8 cellular contexts compared by ENCODE assay signal in genomic region chr14:20684662-20685456, GRCh38. TPM values are rescaled to one million over a fixed set of nuclear protein-coding genes. Genes with fewer than 3 reads are reported as not detected.
DNase-seq lines count a peak whose midpoint lies in the region; ATAC-seq, FAIRE-seq and TF ChIP-seq lines count a peak whose summit lies in the region.

No MANE protein-coding gene starts in this region.

- no peaks in the 10 kb centered on the region for H3K79me2 ChIP-seq in K562 (ENCODE audit: control insufficient read depth, insufficient read depth, low read length)

- no peak overlapping the region for H3K27ac ChIP-seq in HL-60 (replicated peaks)
- no peak overlapping the region; the same call in 2 of the 3 replicates for H3K27ac ChIP-seq in K562 (ENCODE audit: extremely low read depth, low read depth, low read length)
- peak overlapping the region; percentile 99 to 100 for H3K27ac ChIP-seq in left lung
- H3K27ac ChIP-seq in tibial artery, result peak overlapping the region; percentile 99

- H3K9me3 ChIP-seq in K562 (replicated peaks; ENCODE audit: control insufficient read depth, insufficient read depth, low read depth, low read length) (no peaks in the 10 kb centered on the region), left lung (no peaks in the 10 kb centered on the region), tibial artery (no peaks in the 10 kb centered on the region)

- H3K36me3 ChIP-seq in K562 (ENCODE audit: control insufficient read depth, insufficient read depth, low read length), result no peaks in the 10 kb centered on the region
- no peaks in the 10 kb centered on the region for H3K36me3 ChIP-seq in left lung
- H3K36me3 ChIP-seq in tibial artery, result peaks cover 0 to 4% (median 0%) of the 10 kb centered on the region in 3 donors

- in situ Hi-C loops in K562 (cut with MboI), result loop anchor here (5.0 kb wide), 1 partner anchor 53 kb away; no protein-coding TSS in a partner anchor

- no peaks in the 10 kb centered on the region for H3K27me3 ChIP-seq in HL-60 (ENCODE audit: insufficient read depth, poor library complexity, severe bottlenecking)
- H3K27me3 ChIP-seq in K562 (ENCODE audit: control insufficient read depth in 2 of 2, insufficient read depth in 2 of 2, low read length in 2 of 2), result no peaks in the 10 kb centered on the region
- no peaks in the 10 kb centered on the region for H3K27me3 ChIP-seq in left lung
- H3K27me3 ChIP-seq in tibial artery, result no peaks in the 10 kb centered on the region

- POLR2A ChIA-PET in K562 (lab: Yijun Ruan, JAX), result interaction anchor here (0.6 kb wide), 2 partner anchors 64 to 316 kb away, joined by 3 read pairs; no protein-coding TSS in a partner anchor

- no peak for TF ChIP-seq EP300 in K562 (IDR thresholded peaks at IDR 0.05; ENCODE audit: low read length)

- no peak for FAIRE-seq in K562 (lab: Jason Lieb, UNC)

- TF ChIP-seq POLR2A in K562 (conservative IDR thresholded peaks at IDR 0.05) (no peak), GM18505 (IDR thresholded peaks at IDR 0.05; ENCODE audit: borderline replicate concordance, extremely low read depth, insufficient read depth, insufficient read length) (no peak)

- ATAC-seq in K562, result no peak
- ATAC-seq in left lung, result peak; percentile 2
- ATAC-seq in GM18505 (IDR thresholded peaks at IDR 0.05; ENCODE audit: unreplicated experiment), result no peak

- intact Hi-C loops in K562 (cut with micrococcal nuclease) (loop anchor here (1.0 to 5.0 kb wide), 2 partner anchors 72 to 343 kb away; partner anchors contain the start of gene PARP2), left lung (cut with DNase I) (loop anchor here (5.0 kb wide), 1 partner anchor 73 kb away; no protein-coding TSS in a partner anchor), tibial artery (cut with DNase I; ENCODE audit: low total_unique reads) (loop anchor here (2.0 to 10.0 kb wide), 8 partner anchors 58 to 752 kb away; partner anchors contain the start of genes PNP, TEP1 and TMEM253)

- BruUV-seq in K562 (replicated peaks; lab: Mats Ljungman, UMichigan), result no TSS peak

- TF ChIP-seq RAD21 in K562 (CRISPR knock-in tag; conservative IDR thresholded peaks at IDR 0.05 in 1 of 2, IDR thresholded peaks at IDR 0.05 in 1 of 2), result no peak

- peaks cover 9% of the 10 kb centered on the region; the same call in 1 of the 2 replicates for H4K20me1 ChIP-seq in K562 (replicated peaks; ENCODE audit: control insufficient read depth, insufficient read depth, low read length)

- H3K9me1 ChIP-seq in K562 (ENCODE audit: control insufficient read depth, insufficient read depth, low read length), result no peaks in the 10 kb centered on the region

- peak overlapping the region; percentile 94 for H3K4me2 ChIP-seq in K562 (ENCODE audit: insufficient read depth, low read length)

- peak overlapping the region; percentile 74 to 90; a peak in 3 of 4 replicates for H3K9ac ChIP-seq in K562 (ENCODE audit: insufficient read depth in 1 of 2, low read depth in 2 of 2, low read length in 2 of 2)

- H3K4me3 ChIP-seq in HL-60 (replicated peaks; ENCODE audit: insufficient read depth, low read length) (peak overlapping the region; percentile 93), K562 (peak overlapping the region; percentile 75), left lung (peak overlapping the region; percentile 67 to 77), tibial artery (peak overlapping the region; percentile 76 to 81)

- peaks cover 7 to 13% of the 10 kb centered on the region in 2 experiments; a peak in 3 of 5 replicates for H3K4me1 ChIP-seq in K562 (replicated peaks in 1 of 2; ENCODE audit: control insufficient read depth in 2 of 2, insufficient read depth in 2 of 2, low read length in 2 of 2)
- H3K4me1 ChIP-seq in left lung, result peaks cover 21 to 63% of the 10 kb centered on the region in 2 donors
- peaks cover 0 to 47% (median 25%) of the 10 kb centered on the region in 4 donors for H3K4me1 ChIP-seq in tibial artery

- 27% methylated on average over 19 of the region's 22 CpGs for WGBS in K562 (ENCODE audit: insufficient coverage, low coverage, missing lambda C conversion rate)

- CTCF ChIA-PET in K562 (lab: Yijun Ruan, JAX; ENCODE audit: low intra/inter-chr PET ratio), result interaction anchor here (0.7 kb wide), 1 partner anchor 411 kb away, joined by 3 read pairs; no protein-coding TSS in a partner anchor

- DNase-seq in AG08395 (ENCODE audit: low spot score) (peak; percentile 24), HL-60 (ENCODE audit: low read depth in 1 of 2, low spot score in 1 of 2) (peak in 1 of 2 experiments; percentile 10), K562 (ENCODE audit: extremely low read depth in 1 of 4, low spot score in 3 of 4) (peak in 1 of 4 experiments; percentile 19), left lung (peak; percentile 43 to 48), tibial artery (peak; percentile 71 to 76), NCI-H1436 (lab: John Stamatoyannopoulos, UW) (no peak), NCI-H2227 (lab: John Stamatoyannopoulos, UW; ENCODE audit: unreplicated experiment) (no peak)

- H2AFZ ChIP-seq in K562 (ENCODE audit: low read depth, low read length), result peak overlapping the region; percentile 91

- TF ChIP-seq CTCF in HL-60 (IDR thresholded peaks at IDR 0.05; ENCODE audit: insufficient read depth, low read length), result no peak
- no peak for TF ChIP-seq CTCF in K562 (IDR thresholded peaks at IDR 0.05 in 2 of 3, conservative IDR thresholded peaks at IDR 0.05 in 1 of 3; ENCODE audit: insufficient read depth in 2 of 3, low read depth in 1 of 3, low read length in 3 of 3)
- TF ChIP-seq CTCF in left lung (IDR thresholded peaks at IDR 0.05), result no peak
- TF ChIP-seq CTCF in tibial artery (IDR thresholded peaks at IDR 0.05), result no peak

TF ChIP-seq in K562, 482 proteins besides CTCF, POLR2A, EP300 and RAD21:
- TF ChIP-seq CEBPB (tag; IDR thresholded peaks at IDR 0.05), result peak; percentile 37; the same call in 1 of the 2 replicates
- no peak for TF ChIP-seq ZNF354B (CRISPR knock-in tag; IDR thresholded peaks at IDR 0.05)

RNA-seq across cellular contexts. Expression of gene RNASE4, which starts 0.5 kb away (rescaled TPM):
- total RNA-seq in K562 (2011; cell fraction: chromatin; rRNA removed; ENCODE audit: low replicate concordance), result not detected in 2 replicates
- total RNA-seq in K562 (2011; cell fraction: nucleolus; rRNA removed), result 0.13 TPM in 1 of 2 replicates, not detected in the other
- total RNA-seq in K562 (2011; cell fraction: nucleoplasm; rRNA removed), result 0.38 TPM in 1 of 2 replicates, not detected in the other
- 0.09 and 0.12 TPM in 2 replicates for total RNA-seq in K562 (2014; rRNA removed)
- 0.22 TPM in 1 of 2 replicates, not detected in the other for total RNA-seq in K562 (2014; rRNA removed; fragmentation: Illumina TruSeq; extraction: Trizol)
- total RNA-seq in K562 (2015; rRNA removed; fragmentation: Illumina TruSeq; extraction: Trizol), result not detected in 2 replicates
- total RNA-seq in K562 (2021), result 0.22 and 0.29 TPM in 2 replicates
- polyA plus RNA-seq in K562 (2011; rRNA removed), result 0.10 and 0.53 TPM in 2 replicates
- polyA plus RNA-seq in K562 (2011; cell fraction: cytosol; rRNA removed), result 0.12 and 0.46 TPM in 2 replicates
- polyA plus RNA-seq in K562 (2011; cell fraction: nucleus; rRNA removed), result 0.11 and 0.18 TPM in 2 replicates
- 0.14 and 0.64 TPM in 2 replicates for polyA plus RNA-seq in K562 (2012)
- 0.09 TPM in 1 of 2 replicates, not detected in the other for polyA plus RNA-seq in K562 (2014; fragmentation: Illumina TruSeq; extraction: Trizol)
- under 1 TPM; 0.13 to 0.14 TPM for polyA plus RNA-seq in K562 (2014; fragmentation: Nextera tagmentation; extraction: Ambion mirVana)
- not detected in 2 replicates for polyA plus RNA-seq in K562 (2014; rRNA removed)
- 0.39 TPM in 1 of 2 replicates, not detected in the other for polyA minus RNA-seq in K562 (2011; rRNA and poly(A)+ RNA removed)
- polyA minus RNA-seq in K562 (2011; cell fraction: cytosol; rRNA and poly(A)+ RNA removed), result not detected in 2 replicates
- polyA minus RNA-seq in K562 (2011; cell fraction: nucleus; rRNA and poly(A)+ RNA removed), result not detected in 2 replicates
- 10 to 100 TPM; 17.9 to 18.5 TPM for total RNA-seq in left lung

RNA-seq across cellular contexts. Expression of gene ANG, which starts 3.7 kb away (rescaled TPM):
- not detected in 2 replicates for total RNA-seq in K562 (2011; cell fraction: chromatin; rRNA removed; ENCODE audit: low replicate concordance)
- total RNA-seq in K562 (2011; cell fraction: nucleolus; rRNA removed), result not detected in 2 replicates
- not detected in 2 replicates for total RNA-seq in K562 (2011; cell fraction: nucleoplasm; rRNA removed)
- total RNA-seq in K562 (2014; rRNA removed) (0.73 TPM in 1 of 2 replicates, not detected in the other), K562 (2014; rRNA removed; fragmentation: Illumina TruSeq; extraction: Trizol) (not detected in 2 replicates), K562 (2015; rRNA removed; fragmentation: Illumina TruSeq; extraction: Trizol) (not detected in 2 replicates), K562 (2021) (0.42 and 0.44 TPM in 2 replicates), left lung (10 to 100 TPM; 10.3 to 11.0 TPM)
- polyA plus RNA-seq in K562 (2011; rRNA removed) (0.12 and 0.22 TPM in 2 replicates), K562 (2014; fragmentation: Illumina TruSeq; extraction: Trizol) (0.26 TPM in 1 of 2 replicates, not detected in the other), K562 (2014; fragmentation: Nextera tagmentation; extraction: Ambion mirVana) (under 1 TPM; 0.21 to 0.34 TPM), K562 (2014; rRNA removed) (0.96 TPM in 1 of 2 replicates, not detected in the other)
- polyA plus RNA-seq in K562 (2011; cell fraction: cytosol; rRNA removed), result 0.18 and 0.42 TPM in 2 replicates
- polyA plus RNA-seq in K562 (2011; cell fraction: nucleus; rRNA removed), result not detected in 2 replicates
- 0.27 and 0.37 TPM in 2 replicates for polyA plus RNA-seq in K562 (2012)
- polyA minus RNA-seq in K562 (2011; rRNA and poly(A)+ RNA removed), result not detected in 2 replicates
- polyA minus RNA-seq in K562 (2011; cell fraction: cytosol; rRNA and poly(A)+ RNA removed), result not detected in 2 replicates
- not detected in 2 replicates for polyA minus RNA-seq in K562 (2011; cell fraction: nucleus; rRNA and poly(A)+ RNA removed)

RNA-seq across cellular contexts. Expression of gene OR6S1, which starts 43.4 kb away (rescaled TPM):
- total RNA-seq in K562 (2011; cell fraction: chromatin; rRNA removed; ENCODE audit: low replicate concordance), result not detected in 2 replicates
- total RNA-seq in K562 (2011; cell fraction: nucleolus; rRNA removed), result not detected in 2 replicates
- total RNA-seq in K562 (2011; cell fraction: nucleoplasm; rRNA removed), result not detected in 2 replicates
- not detected in 2 replicates for total RNA-seq in K562 (2014; rRNA removed)
- not detected in 2 replicates for total RNA-seq in K562 (2014; rRNA removed; fragmentation: Illumina TruSeq; extraction: Trizol)
- total RNA-seq in K562 (2015; rRNA removed; fragmentation: Illumina TruSeq; extraction: Trizol), result not detected in 2 replicates
- not detected in 2 replicates for total RNA-seq in K562 (2021)
- polyA plus RNA-seq in K562 (2011; rRNA removed), result not detected in 2 replicates
- not detected in 2 replicates for polyA plus RNA-seq in K562 (2011; cell fraction: cytosol; rRNA removed)
- polyA plus RNA-seq in K562 (2011; cell fraction: nucleus; rRNA removed), result not detected in 2 replicates
- not detected in 2 replicates for polyA plus RNA-seq in K562 (2012)
- polyA plus RNA-seq in K562 (2014; fragmentation: Illumina TruSeq; extraction: Trizol), result not detected in 2 replicates
- not detected for polyA plus RNA-seq in K562 (2014; fragmentation: Nextera tagmentation; extraction: Ambion mirVana)
- not detected in 2 replicates for polyA plus RNA-seq in K562 (2014; rRNA removed)
- not detected in 2 replicates for polyA minus RNA-seq in K562 (2011; rRNA and poly(A)+ RNA removed)
- polyA minus RNA-seq in K562 (2011; cell fraction: cytosol; rRNA and poly(A)+ RNA removed), result not detected in 2 replicates
- not detected in 2 replicates for polyA minus RNA-seq in K562 (2011; cell fraction: nucleus; rRNA and poly(A)+ RNA removed)
- not detected for total RNA-seq in left lung

Comparison
In these comparisons a context has a peak if more than half of its experiments do, and no peak if none do; other contexts are left out.
1. DNase-seq: peak in AG08395 (single experiment), left lung (2 of 2) and tibial artery (2 of 2); none in NCI-H1436 (single experiment) and NCI-H2227 (single experiment).
2. H3K27ac ChIP-seq: peak in left lung (2 of 2) and tibial artery (2 of 2); none in HL-60 (single experiment) and K562 (single experiment).
3. RNA of gene RNASE4, which starts 0.5 kb away (total RNA-seq): 17.9 to 18.5 TPM in left lung; 0.09 to 0.38 TPM in K562; every median in the first group is over 10 times any median in the second.
4. RNA of gene ANG, which starts 3.7 kb away (total RNA-seq): 10.3 to 11.0 TPM in left lung; 0.42 to 0.73 TPM in K562; every median in the first group is over 4 times any median in the second.
5. Peak in every context shown above with its lines, with median percentiles within 50 percentile points of each other: H3K4me3 ChIP-seq.